ENCODE assay signal across 21 cellular contexts in the genomic region with DNA sequence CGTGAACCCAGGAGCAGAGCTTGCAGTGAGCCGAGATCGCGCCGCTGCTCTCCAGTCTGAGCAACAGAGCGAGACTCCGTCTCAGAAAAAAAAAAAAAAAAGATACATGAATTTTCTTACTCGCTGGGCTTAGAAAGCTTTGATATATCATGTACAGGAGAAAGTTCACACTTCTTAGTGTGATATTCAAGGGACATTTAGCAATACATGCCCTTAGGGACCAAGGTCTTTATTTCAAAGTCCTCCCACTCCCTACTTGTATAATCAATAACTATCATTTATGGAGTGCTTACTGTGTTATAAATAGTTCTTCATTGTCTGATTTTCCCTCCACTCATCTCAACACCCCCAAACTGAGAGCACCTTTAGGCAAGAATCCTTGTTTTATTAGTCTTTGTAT.
DNase-seq lines count a peak whose midpoint lies in the region; ATAC-seq, FAIRE-seq and TF ChIP-seq lines count a peak whose summit lies in the region.
"Had no signal": no experiment of that assay in that cellular context is flagged by ENCODE, and none has a peak within 500 bp of the region (broad histone marks: within the 10 kb centered on the region; RNA-seq: fewer than 3 reads in every experiment).

No MANE protein-coding gene starts in this region.

- ATAC-seq in stimulated activated naive CD8-positive, alpha-beta T cell treated with anti-CD3 and anti-CD28 coated beads, Interleukin-15, Interleukin-2, amounts not matched to agents 100 U/mL and 50 U/mL, for 24 hours: no peak
- ATAC-seq in activated B cell treated with CpG ODN at 0.5 μM for 24 hours (ENCODE audit: low read depth) (no peak), esophagus mucosa (no peak)
- ATAC-seq: CD8-positive, alpha-beta T cell; GM23338; HCT116 had no signal

- H3K9me3 ChIP-seq in small intestine (ENCODE audit: control insufficient read depth, low read depth): no peaks in the 10 kb centered on the region
- H3K9me3 ChIP-seq: BLaER1, Caco-2 had no signal

- DNase-seq in stimulated activated naive CD8-positive, alpha-beta T cell treated with anti-CD3 and anti-CD28 coated beads, Interleukin-15, Interleukin-2, amounts not matched to agents 100 U/mL and 50 U/mL, for 24 hours: no peak
- DNase-seq in activated B cell treated with CpG ODN at 0.5 μM for 24 hours (no peak), small intestine (peak; percentile 87), middle frontal gyrus (ENCODE audit: extremely low spot score, low spot score) (no peak), A172 (ENCODE audit: low spot score) (no peak)
- DNase-seq: 8988T; Caco-2; CD4-positive, CD25-positive, alpha-beta regulatory T cell; CD8-positive, alpha-beta T cell; DMS 273 treated with DMSO at 0.1 percent for 48 hours; DMS79; EL; GDM1; H9 had no signal

- H3K4me1 ChIP-seq in small intestine (ENCODE audit: control insufficient read depth in 2 of 2, insufficient read depth in 1 of 2, low read depth in 1 of 2, low read length in 1 of 2): no peaks in the 10 kb centered on the region
- H3K4me1 ChIP-seq: BLaER1, Caco-2 had no signal

- H3K27ac ChIP-seq in small intestine (ENCODE audit: low read depth in 1 of 2, low read length in 1 of 2): no peak overlapping the region
- H3K27ac ChIP-seq: BLaER1, C4-2B had no signal

- no peak overlapping the region for H3K4me3 Mint-ChIP-seq in stimulated activated naive CD8-positive, alpha-beta T cell treated with anti-CD3 and anti-CD28 coated beads, Interleukin-15, Interleukin-2, amounts not matched to agents 100 ng/mL and 50 ng/mL, for 24 hours
- H3K4me3 Mint-ChIP-seq in activated B cell treated with CpG ODN at 0.5 μM for 24 hours: no peak overlapping the region
- H3K4me3 Mint-ChIP-seq: CD4-positive, CD25-positive, alpha-beta regulatory T cell; CD8-positive, alpha-beta T cell; GM23338; H9 had no signal

- H3K27ac Mint-ChIP-seq in stimulated activated naive CD8-positive, alpha-beta T cell treated with anti-CD3 and anti-CD28 coated beads, Interleukin-15, Interleukin-2, amounts not matched to agents 100 ng/mL and 50 ng/mL, for 24 hours: peak overlapping the region; percentile 21
- peak overlapping the region; percentile 21 for H3K27ac Mint-ChIP-seq in activated B cell treated with CpG ODN at 0.5 μM for 24 hours
- H3K27ac Mint-ChIP-seq: CD8-positive, alpha-beta T cell; GM23338; H9 had no signal

- peaks cover 32% of the 10 kb centered on the region for H3K36me3 Mint-ChIP-seq in stimulated activated naive CD8-positive, alpha-beta T cell treated with anti-CD3 and anti-CD28 coated beads, Interleukin-15, Interleukin-2, amounts not matched to agents 100 ng/mL and 50 ng/mL, for 24 hours (ENCODE audit: low read depth)
- peaks cover 56% of the 10 kb centered on the region for H3K36me3 Mint-ChIP-seq in activated B cell treated with CpG ODN at 0.5 μM for 24 hours (ENCODE audit: low read depth)

- POLR2A ChIA-PET in activated B cell treated with CpG ODN at 0.5 μM for 24 hours (lab: Charles Lee): no interaction called here

- TF ChIP-seq CTCF in activated B cell treated with CpG ODN at 0.5 μM for 24 hours (IDR thresholded peaks at IDR 0.05): no peak

- intact Hi-C loops in activated B cell treated with CpG ODN at 0.5 μM for 24 hours (cut with micrococcal nuclease): no loop called here

- H3K9me3 Mint-ChIP-seq in stimulated activated naive CD8-positive, alpha-beta T cell treated with anti-CD3 and anti-CD28 coated beads, Interleukin-15, Interleukin-2, amounts not matched to agents 100 ng/mL and 50 ng/mL, for 24 hours: no peaks in the 10 kb centered on the region
- H3K9me3 Mint-ChIP-seq in activated B cell treated with CpG ODN at 0.5 μM for 24 hours: peaks cover 6% of the 10 kb centered on the region
- H3K9me3 Mint-ChIP-seq: CD4-positive, CD25-positive, alpha-beta regulatory T cell; CD8-positive, alpha-beta T cell; GM23338; H9 had no signal

- WGBS in small intestine, 3 donors: 30 to 71% (median 46%) methylated on average over 8 of the region's 8 CpGs

- H3K4me3 ChIP-seq in small intestine (ENCODE audit: low read depth in 1 of 2, low read length in 2 of 2): no peak overlapping the region
- H3K4me3 ChIP-seq: BLaER1, GM12878, GM23338 had no signal

- H3K36me3 ChIP-seq in small intestine (ENCODE audit: control insufficient read depth in 2 of 2, insufficient read depth in 2 of 2, low read length in 2 of 2): no peaks in the 10 kb centered on the region

- CTCF ChIA-PET in activated B cell treated with CpG ODN at 0.5 μM for 24 hours (lab: Charles Lee): no interaction called here

- H3K27me3 Mint-ChIP-seq in stimulated activated naive CD8-positive, alpha-beta T cell treated with anti-CD3 and anti-CD28 coated beads, Interleukin-15, Interleukin-2, amounts not matched to agents 100 ng/mL and 50 ng/mL, for 24 hours: no peaks in the 10 kb centered on the region
- H3K27me3 Mint-ChIP-seq in activated B cell treated with CpG ODN at 0.5 μM for 24 hours: no peaks in the 10 kb centered on the region
- H3K27me3 Mint-ChIP-seq: CD4-positive, CD25-positive, alpha-beta regulatory T cell had no signal

- no peak for FAIRE-seq in small intestine (lab: Jason Lieb, UNC)
- FAIRE-seq: GM12878 had no signal

- H3K27me3 ChIP-seq in small intestine (ENCODE audit: control insufficient read depth in 2 of 2, insufficient read depth in 2 of 2, low read length in 2 of 2): no peaks in the 10 kb centered on the region
- H3K27me3 ChIP-seq: BLaER1 had no signal

- peaks cover 15% of the 10 kb centered on the region for H3K4me1 Mint-ChIP-seq in stimulated activated naive CD8-positive, alpha-beta T cell treated with anti-CD3 and anti-CD28 coated beads, Interleukin-15, Interleukin-2, amounts not matched to agents 100 ng/mL and 50 ng/mL, for 24 hours (ENCODE audit: low read depth)
- peaks cover 44% of the 10 kb centered on the region for H3K4me1 Mint-ChIP-seq in activated B cell treated with CpG ODN at 0.5 μM for 24 hours
- H3K4me1 Mint-ChIP-seq: GM23338, H9 had no signal
